9 cellular contexts compared by ENCODE assay signal in genomic region chr13:33205804-33206221, GRCh38.
A peak's percentile ranks its signal among the peaks of the same experiment; 100 is the strongest.
DNase-seq lines count a peak whose midpoint lies in the region; ATAC-seq, FAIRE-seq and TF ChIP-seq lines count a peak whose summit lies in the region.
"Had no signal": no experiment of that assay in that cellular context is flagged by ENCODE, and none has a peak within 500 bp of the region (broad histone marks: within the 10 kb centered on the region; RNA-seq: fewer than 3 reads in every experiment).

No MANE protein-coding gene starts in this region.

- H3K4me3 ChIP-seq in bronchial epithelial cell (ENCODE audit: low read depth, low read length): no peak overlapping the region
- H3K4me3 ChIP-seq: K562 had no signal

- ATAC-seq in GM18870 (IDR thresholded peaks at IDR 0.05; ENCODE audit: unreplicated experiment) (peak; percentile 63), HG03064 (IDR thresholded peaks at IDR 0.05; ENCODE audit: low read depth, unreplicated experiment) (peak; percentile 52), sciatic nerve (peak; percentile 58), GM18873 (IDR thresholded peaks at IDR 0.05; ENCODE audit: low FRiP score, unreplicated experiment) (no peak), GM19324 (IDR thresholded peaks at IDR 0.05; ENCODE audit: low FRiP score, unreplicated experiment) (no peak)
- ATAC-seq: K562 had no signal

- intact Hi-C loops in sciatic nerve (cut with DNase I): no loop called here

- peak; percentile 14 for DNase-seq in bronchial epithelial cell (ENCODE audit: low read depth)
- DNase-seq in sciatic nerve (ENCODE audit: low spot score): no peak
- no peak for DNase-seq in central memory CD4-positive, alpha-beta T cell
- no peak for DNase-seq in D721Med (ENCODE audit: insufficient read length, low spot score)

- H3K36me3 ChIP-seq in bronchial epithelial cell (ENCODE audit: control insufficient read depth, insufficient read depth, low read length): no peaks in the 10 kb centered on the region

- FAIRE-seq in bronchial epithelial cell (lab: Jason Lieb, UNC): no peak
- no peak for FAIRE-seq in D721Med (lab: Jason Lieb, UNC)
- FAIRE-seq: K562 had no signal

- H3K27me3 ChIP-seq in bronchial epithelial cell (ENCODE audit: control insufficient read depth, insufficient read depth, low read length): no peaks in the 10 kb centered on the region

- TF ChIP-seq CTCF in bronchial epithelial cell (IDR thresholded peaks at IDR 0.05; ENCODE audit: insufficient read depth, low read length, severe bottlenecking) (no peak), D721Med (IDR thresholded peaks at IDR 0.05; ENCODE audit: insufficient read depth, missing control alignments) (no peak)

Comparison
In these comparisons a context has a peak if more than half of its experiments do, and no peak if none do; other contexts are left out.
1. ATAC-seq: peak in GM18870 (single experiment), HG03064 (single experiment) and sciatic nerve (single experiment); none in GM18873 (single experiment) and GM19324 (single experiment).